In genomic region chr9:124280176-124280691, GRCh38 we compare ENCODE assay signal across 8 cellular contexts. TPM values are rescaled to one million over a fixed set of nuclear protein-coding genes. Genes with fewer than 3 reads are reported as not detected.
A peak's percentile ranks its signal among the peaks of the same experiment; 100 is the strongest.
DNase-seq lines count a peak whose midpoint lies in the region; ATAC-seq and TF ChIP-seq lines count a peak whose summit lies in the region.

No MANE protein-coding gene starts in this region.

- H3K27ac Mint-ChIP-seq in HFFc6: peak overlapping the region; percentile 79
- peak overlapping the region in 1 of 2 donors; percentile 38 for H3K27ac Mint-ChIP-seq in effector memory CD8-positive, alpha-beta T cell

- H3K27me3 Mint-ChIP-seq in HFFc6 (ENCODE audit: insufficient read depth): peaks cover 8% of the 10 kb centered on the region
- no peaks in the 10 kb centered on the region for H3K27me3 Mint-ChIP-seq in effector memory CD8-positive, alpha-beta T cell

- peaks cover 7% of the 10 kb centered on the region; the same call in 1 of the 2 replicates for H3K36me3 Mint-ChIP-seq in HFFc6 (ENCODE audit: low read depth)
- H3K36me3 Mint-ChIP-seq in effector memory CD8-positive, alpha-beta T cell (ENCODE audit: insufficient read depth): peaks cover 3% of the 10 kb centered on the region

- ATAC-seq in left lung: peak; percentile 66
- no peak for ATAC-seq in HG02798 (IDR thresholded peaks at IDR 0.05; ENCODE audit: poor library complexity, unreplicated experiment)
- no peak for ATAC-seq in effector memory CD8-positive, alpha-beta T cell (replicated peaks)
- ATAC-seq in GM18517 (IDR thresholded peaks at IDR 0.05; ENCODE audit: unreplicated experiment): no peak

- H3K27ac ChIP-seq in colonic mucosa (peak overlapping the region; percentile 71), left lung (peak overlapping the region; percentile 90 to 91)

- DNase-seq in HFFc6: peak; percentile 47
- DNase-seq in colonic mucosa: no peak
- DNase-seq in left lung: peak in 1 of 2 donors; percentile 74
- peak; percentile 25 for DNase-seq in superior temporal gyrus (ENCODE audit: extremely low spot score)
- DNase-seq in effector memory CD8-positive, alpha-beta T cell: no peak
- DNase-seq in KG1 (lab: John Stamatoyannopoulos, UW): no peak

- H3K27me3 ChIP-seq in colonic mucosa (no peaks in the 10 kb centered on the region), left lung (no peaks in the 10 kb centered on the region)

- H3K36me3 ChIP-seq in colonic mucosa (no peaks in the 10 kb centered on the region), left lung (no peaks in the 10 kb centered on the region)

- H3K4me3 Mint-ChIP-seq in HFFc6: no peak overlapping the region
- H3K4me3 Mint-ChIP-seq in effector memory CD8-positive, alpha-beta T cell: no peak overlapping the region

- H3K4me1 ChIP-seq in colonic mucosa (peaks cover 25% of the 10 kb centered on the region), left lung (peaks cover 58 to 99% of the 10 kb centered on the region in 2 donors)

- H3K9me3 ChIP-seq in colonic mucosa (no peaks in the 10 kb centered on the region), left lung (no peaks in the 10 kb centered on the region)

- no peak overlapping the region for H3K4me3 ChIP-seq in colonic mucosa
- no peak overlapping the region for H3K4me3 ChIP-seq in left lung

- no peaks in the 10 kb centered on the region for H3K9me3 Mint-ChIP-seq in HFFc6
- no peaks in the 10 kb centered on the region for H3K9me3 Mint-ChIP-seq in effector memory CD8-positive, alpha-beta T cell

- intact Hi-C loops in colonic mucosa (cut with DNase I): no loop called here
- intact Hi-C loops in left lung (cut with DNase I): no loop called here

- H3K4me1 Mint-ChIP-seq in HFFc6 (ENCODE audit: low read depth): peaks cover 56% of the 10 kb centered on the region
- H3K4me1 Mint-ChIP-seq in effector memory CD8-positive, alpha-beta T cell (ENCODE audit: low read depth in 2 of 2): peaks cover 14 to 22% of the 10 kb centered on the region in 2 donors

- no peak overlapping the region for H3K9ac ChIP-seq in colonic mucosa (ENCODE audit: low read depth in 2 of 2, low read length in 2 of 2)

- no peak for TF ChIP-seq CTCF in HFFc6 (IDR thresholded peaks at IDR 0.05)
- TF ChIP-seq CTCF in colonic mucosa (IDR thresholded peaks at IDR 0.05): no peak
- no peak for TF ChIP-seq CTCF in left lung (IDR thresholded peaks at IDR 0.05)

RNA-seq across cellular contexts. Expression of gene NEK6, which starts 22.5 kb away (rescaled TPM):
- 10 to 100 TPM; 66.5 to 81.1 (median 71.4) TPM for total RNA-seq in HFFc6 (2021; fragmentation: NEBNext Ultra II Directional; extraction: Animal tissue kit (Norgen Biotek cat#: 25700))
- total RNA-seq in colonic mucosa (10 to 100 TPM; 77.8 to 83.4 TPM), left lung (100 to 1,000 TPM; 104 to 132 TPM)

Comparison
In these comparisons a context has a peak if more than half of its experiments do, and no peak if none do; other contexts are left out.
1. DNase-seq: peak in HFFc6 (single experiment) and superior temporal gyrus (single experiment); none in colonic mucosa (single experiment), effector memory CD8-positive, alpha-beta T cell (0 of 3) and KG1 (single experiment).